In the genomic region with DNA sequence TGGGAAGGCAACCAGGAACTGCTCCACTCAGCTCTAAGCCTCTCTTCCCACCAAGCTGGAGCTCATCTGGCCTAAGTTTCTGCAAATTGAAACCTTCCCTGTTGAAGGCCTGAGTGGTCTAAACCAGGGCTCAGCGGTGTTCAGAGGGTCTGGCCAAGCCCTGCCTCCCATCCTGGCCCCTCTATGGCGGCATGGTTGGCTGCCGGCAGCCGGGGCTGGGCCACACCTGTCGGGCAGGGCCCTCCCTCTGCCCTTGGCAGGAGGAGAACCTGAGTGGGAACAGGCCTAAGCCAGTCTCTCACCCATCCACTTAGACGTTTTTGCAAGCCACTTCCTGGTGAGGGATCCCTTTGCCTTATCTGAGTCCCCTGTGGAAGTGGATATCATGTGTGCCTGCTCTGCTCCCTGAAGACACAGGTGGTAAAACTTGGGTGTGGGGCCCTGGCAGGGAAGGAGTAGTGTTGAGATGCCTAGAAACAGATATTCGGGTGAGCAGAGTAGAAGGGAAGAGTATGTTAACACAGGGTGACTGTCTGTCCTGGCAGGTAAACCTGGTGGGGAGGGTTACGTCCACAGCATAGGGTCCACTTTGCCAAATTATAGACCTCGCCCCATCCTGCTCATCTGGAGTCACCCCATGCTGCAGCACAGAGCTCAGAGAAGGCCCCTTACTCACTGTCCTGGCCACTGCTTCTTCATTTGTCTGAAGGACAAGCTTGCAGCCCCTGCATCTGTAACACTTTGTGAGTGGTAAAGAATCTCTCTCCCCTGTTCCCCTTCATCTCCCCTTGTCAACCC, we compare ENCODE assay signal across 13 cellular contexts.
"Had no signal": no experiment of that assay in that cellular context is flagged by ENCODE, and none has a peak within 500 bp of the region (broad histone marks: within the 10 kb centered on the region; RNA-seq: fewer than 3 reads in every experiment).

No MANE protein-coding gene starts in this region.

- H3K27me3 ChIP-seq: body of pancreas, colonic mucosa, thyroid gland had no signal

- H3K9me3 ChIP-seq: body of pancreas, colonic mucosa, heart left ventricle, spleen, thyroid gland had no signal

- FAIRE-seq: frontal cortex had no signal

- H3K27ac ChIP-seq: body of pancreas, colonic mucosa, heart left ventricle, spleen, thyroid gland had no signal

- H3K4me3 ChIP-seq: body of pancreas, colonic mucosa, heart left ventricle, spleen, thyroid gland had no signal

- H3K36me3 ChIP-seq: colonic mucosa, heart left ventricle, spleen, thyroid gland had no signal

- H3K4me1 ChIP-seq: body of pancreas, colonic mucosa, heart left ventricle, spleen, thyroid gland had no signal

- DNase-seq: activated CD4-positive, alpha-beta T cell treated with anti-CD3 and anti-CD28 coated beads for 36 hours; activated CD4-positive, alpha-beta T cell treated with anti-CD3 and anti-CD28 coated beads, Interleukin-2, amount 50 U/mL, for 48 hours; activated naive CD4-positive, alpha-beta T cell treated with anti-CD3 and anti-CD28 coated beads for 36 hours; activated T-cell treated with anti-CD3 and anti-CD28 coated beads, Interleukin-2, amount 50 U/mL, for 4 hours; body of pancreas; colonic mucosa; heart left ventricle; left ventricle myocardium superior; spleen; stimulated activated naive CD4-positive, alpha-beta T cell treated with Interleukin-2 at 50 U/mL for 16 hours; thyroid gland had no signal

- ATAC-seq: activated CD4-positive, alpha-beta T cell treated with anti-CD3 and anti-CD28 coated beads for 36 hours; activated T-cell treated with anti-CD3 and anti-CD28 coated beads, Interleukin-2, amount 50 U/mL, for 4 hours; body of pancreas; heart left ventricle; left ventricle myocardium superior; WTC11 had no signal
